Comparison of ENCODE assay signal across 14 cellular contexts in genomic region chr5:111277061-111277460, GRCh38.
"Had no signal": no experiment of that assay in that cellular context is flagged by ENCODE, and none has a peak within 500 bp of the region (broad histone marks: within the 10 kb centered on the region; RNA-seq: fewer than 3 reads in every experiment).

No MANE protein-coding gene starts in this region.

- H3K36me3 ChIP-seq: breast epithelium, neutrophil, thyroid gland had no signal

- H3K4me1 ChIP-seq: breast epithelium, parathyroid adenoma, thyroid gland had no signal

- H3K36me3 Mint-ChIP-seq: naive B cell had no signal

- H3K9me3 ChIP-seq: breast epithelium, neutrophil, thyroid gland had no signal

- DNase-seq: activated T-cell treated with anti-CD3 and anti-CD28 coated beads, Interleukin-2, amount 50 U/mL, for 1 hour; amygdala; effector memory CD4-positive, alpha-beta T cell; naive B cell; stimulated activated CD4-positive, alpha-beta T cell treated with anti-CD3 and anti-CD28 coated beads, Interleukin-12 subunit alpha, Interleukin-12 subunit beta, amount 100 ng/mL, for 4 hours; stimulated activated CD4-positive, alpha-beta T cell treated with anti-CD3 and anti-CD28 coated beads, Interleukin-2, amount 100 ng/mL, for 24 hours; SW 1271; thyroid gland had no signal

- H3K27ac Mint-ChIP-seq: dendritic cell treated with granulocyte-macrophage colony-stimulating factor and Interleukin-4, amounts not matched to agents 40 ng/mL and 50 ng/mL, for 4 days; naive B cell had no signal

- H3K4me3 ChIP-seq: breast epithelium, hepatocyte, thyroid gland had no signal

- H3K27ac ChIP-seq: breast epithelium, hepatocyte, neutrophil, parathyroid adenoma, thyroid gland had no signal

- H3K9me3 Mint-ChIP-seq: dendritic cell treated with granulocyte-macrophage colony-stimulating factor and Interleukin-4, amounts not matched to agents 40 ng/mL and 50 ng/mL, for 4 days; naive B cell had no signal

- H3K27me3 Mint-ChIP-seq: naive B cell had no signal

- ATAC-seq: left lobe of liver had no signal

- H3K4me3 Mint-ChIP-seq: dendritic cell treated with granulocyte-macrophage colony-stimulating factor and Interleukin-4, amounts not matched to agents 40 ng/mL and 50 ng/mL, for 4 days; naive B cell had no signal

- H3K4me1 Mint-ChIP-seq: naive B cell had no signal

- H3K27me3 ChIP-seq: breast epithelium, hepatocyte, thyroid gland had no signal
